In the genomic region with DNA sequence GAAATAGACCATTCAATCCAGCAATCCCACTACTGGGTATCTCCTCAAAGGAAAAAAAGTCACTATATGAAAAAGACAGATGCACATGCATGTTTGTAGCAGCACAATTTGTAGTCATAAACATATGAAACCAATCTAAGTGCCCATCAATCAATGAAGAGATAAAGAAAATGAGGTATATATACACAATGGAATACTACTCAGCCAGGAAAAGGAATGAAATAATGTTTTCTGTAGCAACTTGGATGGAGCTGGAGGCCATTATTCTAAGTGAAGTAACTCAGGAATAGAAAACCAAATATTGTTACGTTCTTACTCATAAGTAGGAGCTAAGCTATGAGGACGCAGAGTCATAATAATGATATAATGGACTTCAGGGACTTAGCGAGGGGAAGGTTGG, we compare ENCODE assay signal across 40 cellular contexts. TPM values are rescaled to one million over a fixed set of nuclear protein-coding genes. Genes with fewer than 3 reads are reported as not detected.
"Had no signal": no experiment of that assay in that cellular context is flagged by ENCODE, and none has a peak within 500 bp of the region (broad histone marks: within the 10 kb centered on the region; RNA-seq: fewer than 3 reads in every experiment).

No MANE protein-coding gene starts in this region.

- H3K36me3 ChIP-seq: MG63 had no signal

- H3K27me3 ChIP-seq: MG63 had no signal

- DNase-seq: Karpas-422, Kasumi-1, MG63, MM.1S, MV-4-11, NCI-H1048, NCI-H1092, NCI-H1092 treated with DMSO at 0.1 percent for 48 hours, NCI-H1105, NCI-H1105 treated with DMSO at 0.1 percent for 48 hours, NCI-H1417, NCI-H1417 treated with DMSO at 0.1 percent for 48 hours, NCI-H1436, NCI-H1436 treated with DMSO at 0.1 percent for 48 hours, NCI-H146, NCI-H1694, NCI-H1694 treated with DMSO at 0.1 percent for 48 hours, NCI-H187, NCI-H187 treated with DMSO at 0.1 percent for 48 hours, NCI-H1930, NCI-H2029, NCI-H2029 treated with DMSO at 0.1 percent for 48 hours, NCI-H2081, NCI-H2081 treated with DMSO at 0.1 percent for 48 hours, NCI-H2107, NCI-H2171, NCI-H2171 treated with DMSO at 0.1 percent for 48 hours, NCI-H2227 treated with DMSO at 0.1 percent for 48 hours, NCI-H226, NCI-H345, NCI-H446, NCI-H446 treated with DMSO at 0.1 percent for 48 hours, NCI-H510A, NCI-H510A treated with DMSO at 0.1 percent for 48 hours, NCI-H524, NCI-H524 treated with DMSO at 0.1 percent for 48 hours had no signal

- H3K4me3 ChIP-seq: MG63 had no signal

- H3K9me3 ChIP-seq: MG63 had no signal

RNA-seq across cellular contexts. Expression of a gene that starts 45.2 kb away (rescaled TPM):
- total RNA-seq: LHCN-M2, M059J, MCF 10A, NCI-H460 had no signal
